ENCODE assay signal across 19 cellular contexts in genomic region chr20:35275741-35276251, GRCh38. TPM values are rescaled to one million over a fixed set of nuclear protein-coding genes. Genes with fewer than 3 reads are reported as not detected.
DNase-seq lines count a peak whose midpoint lies in the region; ATAC-seq and TF ChIP-seq lines count a peak whose summit lies in the region.
"Had no signal": no experiment of that assay in that cellular context is flagged by ENCODE, and none has a peak within 500 bp of the region (broad histone marks: within the 10 kb centered on the region; RNA-seq: fewer than 3 reads in every experiment).

No MANE protein-coding gene starts in this region.

- no peaks in the 10 kb centered on the region for H3K27me3 ChIP-seq in IMR-90 (ENCODE audit: control insufficient read depth, insufficient read depth, low read length)
- H3K27me3 ChIP-seq in adrenal gland = no peaks in the 10 kb centered on the region
- no peaks in the 10 kb centered on the region for H3K27me3 ChIP-seq in breast epithelium
- H3K27me3 ChIP-seq: esophagus squamous epithelium, transverse colon had no signal

- dilution Hi-C loops in IMR-90 (cut with HindIII; ENCODE audit: low sequenced_read_pairs, unreplicated experiment) = no loop called here

- WGBS in IMR-90 (ENCODE audit: extremely low coverage in 2 of 2, insufficient read length in 1 of 2), 2 experiments = 94% methylated on average over 7 of the region's 12 CpGs; no CpG with 5 or more reads in 1 of the 2 experiments
- WGBS in adrenal gland, 4 donors = 52 to 100% (median 65%) methylated on average over 2 to 12 of the region's 12 CpGs

- no peak for ATAC-seq in IMR-90 (ENCODE audit: low read depth)
- no peak for ATAC-seq in HG02642 (IDR thresholded peaks at IDR 0.05; ENCODE audit: poor library complexity, unreplicated experiment)
- ATAC-seq: lower lobe of right lung had no signal

- no peak for DNase-seq in activated CD4-positive, alpha-beta T cell treated with anti-CD3 and anti-CD28 coated beads, Interleukin-2, amount 10 ng/mL, durations not matched to agents 24 days and 14 days
- DNase-seq in activated CD4-positive, alpha-beta T cell treated with anti-CD3 and anti-CD28 coated beads, Interleukin-2, amount 50 U/mL, for 48 hours = no peak
- DNase-seq in IMR-90 (no peak), adrenal gland (peak in 6 of 7 donors; percentile 53 to 73 (median 60)), nephron progenitor cell (no peak), D341Med (ENCODE audit: low spot score) (no peak), breast epithelium (ENCODE audit: low spot score in 2 of 2) (no peak)
- DNase-seq: activated gamma-delta T cell; DND-41; esophagus squamous epithelium; GOT3; lower lobe of right lung; NCI-H2029; NCI-H82; SHP77 treated with DMSO at 0.1 percent for 48 hours; stimulated activated CD4-positive, alpha-beta T cell treated with anti-CD3 and anti-CD28 coated beads, Interleukin-12 subunit alpha, Interleukin-12 subunit beta, amount 100 ng/mL, for 4 hours; transverse colon had no signal

- peaks cover 30 to 64% of the 10 kb centered on the region in 2 experiments for H3K79me1 ChIP-seq in IMR-90 (ENCODE audit: low read depth in 1 of 2, low read length in 2 of 2)

- H2AK9ac ChIP-seq in IMR-90 (replicated peaks; ENCODE audit: low read depth, low read length, poor library complexity) = peak overlapping the region; percentile 50

- intact Hi-C loops in activated CD4-positive, alpha-beta T cell treated with anti-CD3 and anti-CD28 coated beads, Interleukin-2, amount 10 ng/mL, durations not matched to agents 24 days and 14 days (cut with micrococcal nuclease) = loop anchor here (2.0 to 10.0 kb wide), 5 partner anchors 23 to 677 kb away; partner anchors contain the start of genes GGT7, NCOA6 and SCAND1
- intact Hi-C loops in IMR-90 (cut with micrococcal nuclease) (loop anchor here (10.0 kb wide), 2 partner anchors 159 to 401 kb away; partner anchors contain the start of genes ACSS2, GDF5 and GGT7), adrenal gland (cut with DNase I) (loop anchor here in 1 of 2 donors (10.0 kb wide), 1 partner anchor 131 kb away; the partner anchor contains the start of gene EDEM2), breast epithelium (cut with DNase I; ENCODE audit: low total_unique reads) (loop anchor here (10.0 kb wide), 1 partner anchor 131 kb away; the partner anchor contains the start of gene EDEM2)

- H2BK5ac ChIP-seq in IMR-90 (ENCODE audit: low read depth, low read length, poor library complexity, severe bottlenecking) = no peak overlapping the region

- H2AK5ac ChIP-seq in IMR-90 (ENCODE audit: low read depth, low read length) = peak overlapping the region; percentile 37; the same call in 1 of the 2 replicates

- no peaks in the 10 kb centered on the region for H3K27me3 Mint-ChIP-seq in activated CD4-positive, alpha-beta T cell treated with anti-CD3 and anti-CD28 coated beads, Interleukin-2, amount 10 ng/mL, durations not matched to agents 24 days and 14 days
- peaks cover 3% of the 10 kb centered on the region for H3K27me3 Mint-ChIP-seq in nephron progenitor cell (ENCODE audit: low read depth, poor library complexity)

- no peak overlapping the region for H3K4me2 ChIP-seq in IMR-90 (ENCODE audit: low read depth, low read length)

- H3K23ac ChIP-seq in IMR-90 (ENCODE audit: low read depth, low read length) = no peak overlapping the region

- TF ChIP-seq POLR2A in IMR-90 (IDR thresholded peaks at IDR 0.05; ENCODE audit: low read depth, low read length) (peak; percentile 25; the same call in 1 of the 2 replicates), adrenal gland (IDR thresholded peaks at IDR 0.05) (no peak), breast epithelium (IDR thresholded peaks at IDR 0.05) (no peak)

- H3K4me3 Mint-ChIP-seq in activated CD4-positive, alpha-beta T cell treated with anti-CD3 and anti-CD28 coated beads, Interleukin-2, amount 10 ng/mL, durations not matched to agents 24 days and 14 days = peak overlapping the region; percentile 99
- H3K4me3 Mint-ChIP-seq in nephron progenitor cell = peak overlapping the region; percentile 94

- H3K36me3 ChIP-seq in IMR-90 (ENCODE audit: control insufficient read depth, insufficient read depth, low read length) (peaks cover 57% of the 10 kb centered on the region), adrenal gland (replicated peaks in 1 of 2) (peaks cover 0 to 42% of the 10 kb centered on the region in 2 donors), breast epithelium (peaks cover 8% of the 10 kb centered on the region)

- peaks cover 6% of the 10 kb centered on the region for H3K4me1 ChIP-seq in IMR-90 (ENCODE audit: control insufficient read depth, insufficient read depth, low read length)
- H3K4me1 ChIP-seq in adrenal gland (replicated peaks in 1 of 2) = peaks cover 26 to 45% of the 10 kb centered on the region in 2 donors
- H3K4me1 ChIP-seq in breast epithelium = peaks cover 0 to 6% of the 10 kb centered on the region in 2 donors

- H3K9me3 ChIP-seq in IMR-90 (ENCODE audit: control insufficient read depth, insufficient read depth, low read length) (no peaks in the 10 kb centered on the region), adrenal gland (replicated peaks in 1 of 3) (no peaks in the 10 kb centered on the region), breast epithelium (no peaks in the 10 kb centered on the region)
- H3K9me3 ChIP-seq: esophagus squamous epithelium, lower lobe of right lung, transverse colon had no signal

- no peak for TF ChIP-seq RAD21 in IMR-90 (IDR thresholded peaks at IDR 0.05; ENCODE audit: low read length)

- H3K14ac ChIP-seq in IMR-90 (replicated peaks; ENCODE audit: low read depth, low read length) = no peak overlapping the region

- no peak overlapping the region for H3K9ac ChIP-seq in IMR-90 (ENCODE audit: low read depth, low read length)

- BruUV-seq in IMR-90 (replicated peaks; lab: Mats Ljungman, UMichigan) = no TSS peak

- no peak overlapping the region for H4K91ac ChIP-seq in IMR-90 (ENCODE audit: insufficient read depth, low read depth, low read length)

- no peak overlapping the region for H3K18ac ChIP-seq in IMR-90 (ENCODE audit: low read depth, low read length)

- H3K9me1 ChIP-seq in IMR-90 (ENCODE audit: insufficient read depth, low read length) = peaks cover 6% of the 10 kb centered on the region; the same call in 1 of the 2 replicates

- peak overlapping the region; percentile 14 for H2AFZ ChIP-seq in IMR-90 (replicated peaks; ENCODE audit: low read length, poor library complexity)

- H3K4ac ChIP-seq in IMR-90 (ENCODE audit: low read depth, low read length) = no peak overlapping the region

- H2BK120ac ChIP-seq in IMR-90 (ENCODE audit: low read depth, low read length) = no peak overlapping the region

- H2BK20ac ChIP-seq in IMR-90 (ENCODE audit: low read depth, low read length) = no peak overlapping the region

- CTCF ChIA-PET in IMR-90 (lab: Yijun Ruan, JAX) = no interaction called here

- no peak for TF ChIP-seq CTCF in IMR-90 (conservative IDR thresholded peaks at IDR 0.05; ENCODE audit: low read depth, low read length)
- TF ChIP-seq CTCF in adrenal gland (IDR thresholded peaks at IDR 0.05) = no peak
- no peak for TF ChIP-seq CTCF in nephron progenitor cell (IDR thresholded peaks at IDR 0.05)
- no peak for TF ChIP-seq CTCF in breast epithelium (IDR thresholded peaks at IDR 0.05)

- peaks cover 27% of the 10 kb centered on the region for H3K4me1 Mint-ChIP-seq in activated CD4-positive, alpha-beta T cell treated with anti-CD3 and anti-CD28 coated beads, Interleukin-2, amount 10 ng/mL, durations not matched to agents 24 days and 14 days
- peaks cover 23% of the 10 kb centered on the region for H3K4me1 Mint-ChIP-seq in nephron progenitor cell

- H3K27ac Mint-ChIP-seq in activated CD4-positive, alpha-beta T cell treated with anti-CD3 and anti-CD28 coated beads, Interleukin-2, amount 10 ng/mL, durations not matched to agents 24 days and 14 days = no peak overlapping the region
- no peak overlapping the region for H3K27ac Mint-ChIP-seq in nephron progenitor cell

- no peak overlapping the region for H2BK15ac ChIP-seq in IMR-90 (ENCODE audit: low read depth, low read length)

- no peaks in the 10 kb centered on the region for H3K9me3 Mint-ChIP-seq in activated CD4-positive, alpha-beta T cell treated with anti-CD3 and anti-CD28 coated beads, Interleukin-2, amount 10 ng/mL, durations not matched to agents 24 days and 14 days
- no peaks in the 10 kb centered on the region for H3K9me3 Mint-ChIP-seq in nephron progenitor cell

- H4K20me1 ChIP-seq in IMR-90 (ENCODE audit: insufficient read depth, low read length) = no peaks in the 10 kb centered on the region; the same call in none of the 2 replicates

- POLR2A ChIA-PET in IMR-90 (lab: Charles Lee; ENCODE audit: unreplicated experiment) = interaction anchor here (1.1 kb wide), 1 partner anchor 9 kb away, joined by 5 read pairs; the partner anchor contains the start of gene EIF6

- no peak overlapping the region for H3K56ac ChIP-seq in IMR-90 (ENCODE audit: extremely low read depth, insufficient read depth, low read length)

- H3K4me3 ChIP-seq in IMR-90 (ENCODE audit: insufficient read depth, low read depth, low read length) = no peak overlapping the region
- H3K4me3 ChIP-seq in adrenal gland = no peak overlapping the region
- H3K4me3 ChIP-seq in breast epithelium = no peak overlapping the region

- H3K27ac ChIP-seq in IMR-90 (ENCODE audit: insufficient read depth, low read length) (no peak overlapping the region; the same call in 1 of the 2 replicates), adrenal gland (peak overlapping the region in 3 of 5 donors; percentile 95 to 100 (median 99)), breast epithelium (peak overlapping the region in 1 of 2 donors; percentile 9)
- H3K27ac ChIP-seq: HL-60 had no signal

- H4K8ac ChIP-seq in IMR-90 (ENCODE audit: low read depth in 2 of 2, low read length in 2 of 2) = no peak overlapping the region

- H4K5ac ChIP-seq in IMR-90 (ENCODE audit: low read depth, low read length) = no peak overlapping the region

- in situ Hi-C loops in IMR-90 (cut with MboI; ENCODE audit: low sequenced_read_pairs) = no loop called here

- peaks cover 40% of the 10 kb centered on the region for H3K36me3 Mint-ChIP-seq in activated CD4-positive, alpha-beta T cell treated with anti-CD3 and anti-CD28 coated beads, Interleukin-2, amount 10 ng/mL, durations not matched to agents 24 days and 14 days (ENCODE audit: low read depth)
- H3K36me3 Mint-ChIP-seq in nephron progenitor cell (ENCODE audit: low read depth) = peaks cover 26% of the 10 kb centered on the region

RNA-seq across cellular contexts. Expression of gene MMP24OS, which starts 2.1 kb away (rescaled TPM):
- 26.2 and 27.3 TPM in 2 replicates for total RNA-seq in activated CD4-positive, alpha-beta T cell treated with anti-CD3 and anti-CD28 coated beads, Interleukin-2, amount 10 ng/mL, durations not matched to agents 24 days and 14 days
- total RNA-seq in IMR-90 (2012; rRNA removed) = 5.9 and 7.2 TPM in 2 replicates
- 64.9 and 67.6 TPM in 2 replicates for polyA plus RNA-seq in IMR-90 (2012; rRNA removed)
- 56.9 and 92.5 TPM in 2 replicates for polyA plus RNA-seq in IMR-90 (2012; cell fraction: cytosol; rRNA removed)
- polyA plus RNA-seq in IMR-90 (2012; cell fraction: nucleus; rRNA removed; ENCODE audit: low replicate concordance) = 54.7 and 75.9 TPM in 2 replicates
- 100 to 1,000 TPM in 2 of 8 donors, 10 to 100 TPM in 6; 24.8 to 141 (median 75.7) TPM for total RNA-seq in adrenal gland
- 100 to 1,000 TPM in 2 of 3 donors, 10 to 100 TPM in 1; 72.3 to 150 (median 144) TPM for polyA plus RNA-seq in adrenal gland
- 10 to 100 TPM; 17.4 to 34.1 (median 32.9) TPM for total RNA-seq in breast epithelium

RNA-seq across cellular contexts. Expression of gene EIF6, which starts 8.8 kb away (rescaled TPM):
- total RNA-seq in activated CD4-positive, alpha-beta T cell treated with anti-CD3 and anti-CD28 coated beads, Interleukin-2, amount 10 ng/mL, durations not matched to agents 24 days and 14 days = 211 and 216 TPM in 2 replicates
- total RNA-seq in IMR-90 (2012; rRNA removed) = 215 and 227 TPM in 2 replicates
- 215 and 258 TPM in 2 replicates for polyA plus RNA-seq in IMR-90 (2012; rRNA removed)
- polyA plus RNA-seq in IMR-90 (2012; cell fraction: cytosol; rRNA removed) = 163 and 323 TPM in 2 replicates
- 385 and 588 TPM in 2 replicates for polyA plus RNA-seq in IMR-90 (2012; cell fraction: nucleus; rRNA removed; ENCODE audit: low replicate concordance)
- total RNA-seq in adrenal gland = 100 to 1,000 TPM in 4 of 8 donors, 10 to 100 TPM in 4; 56.7 to 222 (median 108) TPM
- polyA plus RNA-seq in adrenal gland = 100 to 1,000 TPM in 2 of 3 donors, 10 to 100 TPM in 1; 85.4 to 145 (median 112) TPM
- total RNA-seq in breast epithelium = 10 to 100 TPM; 81.9 to 98.6 (median 88.0) TPM

RNA-seq across cellular contexts. Expression of gene FAM83C, which starts 16.4 kb away (rescaled TPM):
- total RNA-seq in activated CD4-positive, alpha-beta T cell treated with anti-CD3 and anti-CD28 coated beads, Interleukin-2, amount 10 ng/mL, durations not matched to agents 24 days and 14 days = not detected in 2 replicates
- total RNA-seq in IMR-90 (2012; rRNA removed) (not detected in 2 replicates), adrenal gland (not detected), breast epithelium (under 1 TPM in 1 of 3 donors, not detected in 2; 0.15 TPM)
- polyA plus RNA-seq in IMR-90 (2012; rRNA removed) (0.02 and 0.03 TPM in 2 replicates), adrenal gland (under 1 TPM in 1 of 3 donors, not detected in 2; 0.03 TPM)
- 0.02 TPM in 1 of 2 replicates, not detected in the other for polyA plus RNA-seq in IMR-90 (2012; cell fraction: cytosol; rRNA removed)
- polyA plus RNA-seq in IMR-90 (2012; cell fraction: nucleus; rRNA removed; ENCODE audit: low replicate concordance) = 0.03 and 0.13 TPM in 2 replicates
- total RNA-seq: lower lobe of right lung had no signal

RNA-seq across cellular contexts. Expression of gene MMP24, which starts 49.3 kb away (rescaled TPM):
- 0.05 TPM in 1 of 2 replicates, not detected in the other for total RNA-seq in activated CD4-positive, alpha-beta T cell treated with anti-CD3 and anti-CD28 coated beads, Interleukin-2, amount 10 ng/mL, durations not matched to agents 24 days and 14 days
- total RNA-seq in IMR-90 (2012; rRNA removed) (0.36 and 0.56 TPM in 2 replicates), adrenal gland (1 to 10 TPM in 6 of 8 donors, under 1 TPM in 2; 0.09 to 2.3 (median 1.3) TPM), breast epithelium (1 to 10 TPM in 1 of 3 donors, under 1 TPM in 2; 0.80 to 2.5 (median 0.98) TPM)
- polyA plus RNA-seq in IMR-90 (2012; rRNA removed) (0.79 and 0.86 TPM in 2 replicates), adrenal gland (1 to 10 TPM; 1.0 to 1.6 (median 1.4) TPM)
- 0.32 and 1.0 TPM in 2 replicates for polyA plus RNA-seq in IMR-90 (2012; cell fraction: cytosol; rRNA removed)
- polyA plus RNA-seq in IMR-90 (2012; cell fraction: nucleus; rRNA removed; ENCODE audit: low replicate concordance) = 0.34 and 0.54 TPM in 2 replicates

Comparison
In these comparisons a context has a peak if more than half of its experiments do, and no peak if none do; other contexts are left out.
1. DNase-seq: peak in adrenal gland (6 of 7); none in activated CD4-positive, alpha-beta T cell treated with anti-CD3 and anti-CD28 coated beads, Interleukin-2, amount 10 ng/mL, durations not matched to agents 24 days and 14 days (single experiment), activated CD4-positive, alpha-beta T cell treated with anti-CD3 and anti-CD28 coated beads, Interleukin-2, amount 50 U/mL, for 48 hours (0 of 2), IMR-90 (single experiment), nephron progenitor cell (single experiment), D341Med (single experiment) and breast epithelium (0 of 2).